8 cellular contexts compared by ENCODE assay signal in the genomic region with DNA sequence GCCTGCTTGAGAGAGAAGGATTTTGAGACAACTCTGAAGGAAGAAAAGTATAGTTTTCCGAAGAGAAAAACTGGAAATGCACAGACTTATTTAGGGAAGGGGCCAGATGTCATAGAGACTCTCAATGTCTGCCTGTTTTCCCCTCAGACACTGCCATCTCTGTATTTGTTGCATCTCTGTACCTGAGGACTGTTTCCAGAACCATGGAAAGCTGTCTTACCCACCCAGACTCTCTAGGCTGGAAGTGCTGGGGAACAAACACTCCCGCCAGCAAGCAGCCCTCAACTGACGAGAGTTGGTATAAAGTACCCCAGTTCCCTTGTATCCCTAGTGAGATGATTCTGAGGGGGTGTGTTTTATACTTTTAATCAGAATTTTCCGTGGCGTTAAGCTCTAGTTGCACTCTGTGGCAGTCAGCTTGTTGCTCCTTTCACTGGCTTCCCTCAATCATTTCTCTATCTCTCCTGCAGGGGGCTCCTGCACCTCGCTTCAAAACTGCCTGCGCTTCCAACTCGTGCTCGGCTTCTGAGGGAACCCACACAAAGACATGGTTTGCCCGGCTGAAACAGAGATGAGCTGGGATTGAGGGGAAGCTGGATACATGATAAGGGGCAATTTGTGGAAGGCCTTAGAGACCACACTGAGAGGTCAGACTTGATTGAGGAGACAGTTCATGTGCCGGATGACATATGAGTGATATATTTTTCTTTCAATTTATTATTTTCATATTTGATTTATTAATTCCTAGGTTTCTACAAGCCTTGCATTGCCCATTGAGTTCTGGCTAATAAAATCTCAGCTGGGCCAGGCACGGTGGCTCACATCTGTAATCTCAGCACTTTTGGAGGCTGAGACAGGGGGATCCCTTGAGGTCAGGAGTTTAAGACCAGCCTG. TPM values are rescaled to one million over a fixed set of nuclear protein-coding genes. Genes with fewer than 3 reads are reported as not detected.
A peak's percentile ranks its signal among the peaks of the same experiment; 100 is the strongest.
DNase-seq lines count a peak whose midpoint lies in the region; ATAC-seq and TF ChIP-seq lines count a peak whose summit lies in the region.

No MANE protein-coding gene starts in this region.

- H3K9me3 ChIP-seq in adipocyte (ENCODE audit: control insufficient read depth, low read length) (no peaks in the 10 kb centered on the region), right atrium auricular region (no peaks in the 10 kb centered on the region)

- H3K36me3 ChIP-seq in adipocyte (ENCODE audit: control insufficient read depth, insufficient read depth, low read length, severe bottlenecking) (no peaks in the 10 kb centered on the region), right atrium auricular region (no peaks in the 10 kb centered on the region)

- ATAC-seq in GM18909 (IDR thresholded peaks at IDR 0.05; ENCODE audit: poor library complexity, unreplicated experiment) (no peak), HG03025 (IDR thresholded peaks at IDR 0.05; ENCODE audit: low FRiP score, unreplicated experiment) (no peak)

- H3K9ac ChIP-seq in adipocyte (ENCODE audit: low read length), result no peak overlapping the region

- no peak overlapping the region for H3K27ac ChIP-seq in right atrium auricular region

- H3K4me3 ChIP-seq in GM12864 (ENCODE audit: low read depth, low read length) (no peak overlapping the region), adipocyte (ENCODE audit: low read length) (no peak overlapping the region), right atrium auricular region (no peak overlapping the region)

- DNase-seq in GM12864 (ENCODE audit: low read depth), result peak; percentile 25
- DNase-seq in NCI-H1417 treated with DMSO at 0.1 percent for 48 hours (lab: John Stamatoyannopoulos, UW), result peak; percentile 48
- peak; percentile 39 for DNase-seq in T follicular helper cell (ENCODE audit: low read depth)
- peak; percentile 91 for DNase-seq in adipocyte (ENCODE audit: low read depth)
- DNase-seq in right atrium auricular region (ENCODE audit: low spot score), result peak; percentile 79
- peak; percentile 83 for DNase-seq in retina

- H3K4me1 ChIP-seq in adipocyte (ENCODE audit: control insufficient read depth, insufficient read depth, low read length) (no peaks in the 10 kb centered on the region), right atrium auricular region (no peaks in the 10 kb centered on the region)

- TF ChIP-seq CTCF in GM12864 (IDR thresholded peaks at IDR 0.05; ENCODE audit: low read depth, low read length, missing control alignments) (peak; percentile 89), right atrium auricular region (IDR thresholded peaks at IDR 0.05) (peak; percentile 58 to 87)

- H3K27me3 ChIP-seq in adipocyte (replicated peaks; ENCODE audit: control insufficient read depth, insufficient read depth, low read length), result peaks cover 41% of the 10 kb centered on the region
- H3K27me3 ChIP-seq in right atrium auricular region, result no peaks in the 10 kb centered on the region

RNA-seq across cellular contexts. Expression of gene CLPB, which starts 36.9 kb away (rescaled TPM):
- 10 to 100 TPM; 14.0 to 23.2 TPM for total RNA-seq in right atrium auricular region

Comparison
In these comparisons a context has a peak if more than half of its experiments do, and no peak if none do; other contexts are left out.
1. DNase-seq: peak in every context shown above with its lines; median percentile 91 in adipocyte; 83 in retina; 79 in right atrium auricular region; 48 in NCI-H1417 treated with DMSO at 0.1 percent for 48 hours; 39 in T follicular helper cell; 25 in GM12864.